ENCODE assay signal across 1 cellular context in genomic region chr11:82890941-82891340, GRCh38.
TF ChIP-seq lines count a peak whose summit lies in the region.

No MANE protein-coding gene starts in this region.

TF ChIP-seq in H1, 55 proteins besides CTCF, POLR2A, EP300 and RAD21:
- TF ChIP-seq RFX5 (IDR thresholded peaks at IDR 0.05; ENCODE audit: borderline replicate concordance, low read depth, low read length) = no peak
- TF ChIP-seq, protein P1, sequence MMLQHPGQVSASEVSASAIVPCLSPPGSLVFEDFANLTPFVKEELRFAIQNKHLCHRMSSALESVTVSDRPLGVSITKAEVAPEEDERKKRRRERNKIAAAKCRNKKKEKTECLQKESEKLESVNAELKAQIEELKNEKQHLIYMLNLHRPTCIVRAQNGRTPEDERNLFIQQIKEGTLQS (IDR thresholded peaks at IDR 0.05; ENCODE audit: insufficient read depth, low read depth, low read length) = no peak
- no peak for TF ChIP-seq CHD1 (IDR thresholded peaks at IDR 0.05; ENCODE audit: low read depth, low read length)
- TF ChIP-seq JUND (IDR thresholded peaks at IDR 0.05; ENCODE audit: low read length) = no peak
- no peak for TF ChIP-seq MAX (IDR thresholded peaks at IDR 0.05)
- TF ChIP-seq SUZ12 (IDR thresholded peaks at IDR 0.05; ENCODE audit: low read length) = no peak
- no peak for TF ChIP-seq SAP30 (IDR thresholded peaks at IDR 0.05; ENCODE audit: insufficient read depth, insufficient replicate concordance, low read length)
- TF ChIP-seq GTF2F1 (IDR thresholded peaks at IDR 0.05; ENCODE audit: borderline replicate concordance, low read depth, low read length) = no peak
- TF ChIP-seq KDM4A (IDR thresholded peaks at IDR 0.05; ENCODE audit: low read depth, low read length, severe bottlenecking) = no peak
